ENCODE assay signal across 8 cellular contexts in genomic region chr1:156591432-156592157, GRCh38. TPM values are rescaled to one million over a fixed set of nuclear protein-coding genes. Genes with fewer than 3 reads are reported as not detected.
DNase-seq lines count a peak whose midpoint lies in the region; ATAC-seq and TF ChIP-seq lines count a peak whose summit lies in the region.

NAXE (plus strand) TSS chr1:156591776; CDS start chr1:156591805, 29 bp downstream.

- peak within 1 kb of the TSS; percentile 65 for H3K27ac ChIP-seq in SK-N-MC

- H3K36me3 ChIP-seq in SK-N-MC (ENCODE audit: insufficient read depth, low read length) = peaks cover 38% of the 10 kb centered on the region

- H3K9me3 ChIP-seq in SK-N-MC (ENCODE audit: low read depth, low read length) = no peaks in the 10 kb centered on the region

- H3K4me1 Mint-ChIP-seq in glutamatergic neuron (ENCODE audit: low read depth, unreplicated experiment) (peaks cover 2% of the 10 kb centered on the region), type B pancreatic cell (ENCODE audit: unreplicated experiment) (peaks cover 4% of the 10 kb centered on the region)

- H3K27ac Mint-ChIP-seq in activated naive CD4-positive, alpha-beta T cell treated with anti-CD3 and anti-CD28 coated beads, Interleukin-2, amount 50 U/mL, for 72 hours = peak within 1 kb of the TSS; percentile 68 to 90
- H3K27ac Mint-ChIP-seq in glutamatergic neuron (ENCODE audit: unreplicated experiment) = peak within 1 kb of the TSS; percentile 62
- H3K27ac Mint-ChIP-seq in type B pancreatic cell = peak within 1 kb of the TSS; percentile 90

- no peak for TF ChIP-seq CTCF in glutamatergic neuron (IDR thresholded peaks at IDR 0.05; ENCODE audit: partially characterized antibody, unreplicated experiment)
- TF ChIP-seq CTCF in omental fat pad (IDR thresholded peaks at IDR 0.05) = no peak
- no peak for TF ChIP-seq CTCF in type B pancreatic cell (conservative IDR thresholded peaks at IDR 0.05)

- no peaks in the 10 kb centered on the region for H3K9me3 Mint-ChIP-seq in activated naive CD4-positive, alpha-beta T cell treated with anti-CD3 and anti-CD28 coated beads, Interleukin-2, amount 50 U/mL, for 72 hours
- peaks cover 8% of the 10 kb centered on the region for H3K9me3 Mint-ChIP-seq in glutamatergic neuron (ENCODE audit: unreplicated experiment)
- no peaks in the 10 kb centered on the region for H3K9me3 Mint-ChIP-seq in type B pancreatic cell

- H3K4me3 ChIP-seq in SK-N-MC = peak within 1 kb of the TSS; percentile 95

- ATAC-seq in GM21825 (IDR thresholded peaks at IDR 0.05; ENCODE audit: unreplicated experiment) (peak; percentile 76), omental fat pad (ENCODE audit: low FRiP score) (peak; percentile 98)
- peak; percentile 92 to 96 for ATAC-seq in activated naive CD4-positive, alpha-beta T cell treated with anti-CD3 and anti-CD28 coated beads, Interleukin-2, amount 50 U/mL, for 72 hours

- peaks cover 0 to 15% of the 10 kb centered on the region in 2 donors for H3K36me3 Mint-ChIP-seq in activated naive CD4-positive, alpha-beta T cell treated with anti-CD3 and anti-CD28 coated beads, Interleukin-2, amount 50 U/mL, for 72 hours
- no peaks in the 10 kb centered on the region for H3K36me3 Mint-ChIP-seq in glutamatergic neuron (ENCODE audit: unreplicated experiment)
- peaks cover 5% of the 10 kb centered on the region for H3K36me3 Mint-ChIP-seq in type B pancreatic cell

- H3K9ac ChIP-seq in SK-N-MC (ENCODE audit: insufficient read length) = peak within 1 kb of the TSS; percentile 93

- peaks cover 9% of the 10 kb centered on the region for H3K27me3 Mint-ChIP-seq in glutamatergic neuron (ENCODE audit: unreplicated experiment)
- no peaks in the 10 kb centered on the region for H3K27me3 Mint-ChIP-seq in type B pancreatic cell

- H3K4me3 Mint-ChIP-seq in glutamatergic neuron (ENCODE audit: unreplicated experiment) = peak within 1 kb of the TSS; percentile 87
- peak within 1 kb of the TSS; percentile 91 for H3K4me3 Mint-ChIP-seq in type B pancreatic cell

- peak; percentile 77 for DNase-seq in EL
- peak; percentile 69 for DNase-seq in LoVo (ENCODE audit: low spot score)
- DNase-seq in SK-N-MC (ENCODE audit: low read depth, low spot score) = no peak
- DNase-seq in activated naive CD4-positive, alpha-beta T cell treated with anti-CD3 and anti-CD28 coated beads, Interleukin-2, amount 50 U/mL, for 72 hours (ENCODE audit: low spot score in 2 of 2) = peak; percentile 77 to 78
- DNase-seq in glutamatergic neuron = peak; percentile 73
- no peak for DNase-seq in omental fat pad (ENCODE audit: low spot score)
- peak; percentile 80 for DNase-seq in type B pancreatic cell (ENCODE audit: extremely low spot score, unreplicated experiment)

RNA-seq across cellular contexts. Expression of gene NAXE, which starts in this region (rescaled TPM):
- 10 to 100 TPM; 71.4 to 95.1 TPM for total RNA-seq in activated naive CD4-positive, alpha-beta T cell treated with anti-CD3 and anti-CD28 coated beads, Interleukin-2, amount 50 U/mL, for 72 hours
- 44.5 TPM for total RNA-seq in glutamatergic neuron (ENCODE audit: unreplicated experiment)
- 10 to 100 TPM; 49.4 to 71.5 (median 58.9) TPM for total RNA-seq in omental fat pad
- 86.3 and 98.4 TPM in 2 replicates for total RNA-seq in type B pancreatic cell (ENCODE audit: low replicate concordance)

Comparison
In these comparisons a context has a peak if more than half of its experiments do, and no peak if none do; other contexts are left out.
1. DNase-seq: peak in EL (single experiment), LoVo (single experiment), activated naive CD4-positive, alpha-beta T cell treated with anti-CD3 and anti-CD28 coated beads, Interleukin-2, amount 50 U/mL, for 72 hours (2 of 2), glutamatergic neuron (single experiment) and type B pancreatic cell (single experiment); none in SK-N-MC (single experiment) and omental fat pad (single experiment).
2. Peak in every context shown above with its lines, with median percentiles within 50 percentile points of each other: ATAC-seq and H3K27ac Mint-ChIP-seq.